ENCODE assay signal across 18 cellular contexts in the genomic region with DNA sequence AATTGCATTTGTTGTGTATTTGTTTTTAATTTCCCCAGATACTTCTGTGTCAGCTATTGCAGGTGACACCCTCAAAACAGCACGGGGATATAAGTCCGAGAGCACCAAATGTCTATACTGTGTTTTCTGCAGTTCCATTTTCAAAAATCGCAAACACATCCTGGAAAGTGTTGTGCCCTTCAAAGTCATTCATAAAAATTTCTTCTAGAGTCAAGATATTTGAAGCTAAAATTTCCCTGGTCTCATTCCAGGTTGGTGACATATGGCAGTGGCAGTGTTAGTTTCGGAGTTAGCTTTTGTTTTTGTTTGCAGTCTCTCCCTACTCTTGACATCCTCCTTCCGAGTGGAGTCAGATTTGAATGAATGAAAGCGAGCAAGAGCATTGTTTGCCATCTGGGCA. TPM values are rescaled to one million over a fixed set of nuclear protein-coding genes. Genes with fewer than 3 reads are reported as not detected.
DNase-seq lines count a peak whose midpoint lies in the region; ATAC-seq and TF ChIP-seq lines count a peak whose summit lies in the region.
"Had no signal": no experiment of that assay in that cellular context is flagged by ENCODE, and none has a peak within 500 bp of the region (broad histone marks: within the 10 kb centered on the region; RNA-seq: fewer than 3 reads in every experiment).

No MANE protein-coding gene starts in this region.

- peaks cover 31% of the 10 kb centered on the region for H3K4me1 ChIP-seq in CD8-positive, alpha-beta memory T cell (ENCODE audit: insufficient read depth, low read length)
- H3K4me1 ChIP-seq in gastroesophageal sphincter, result peaks cover 3 to 64% (median 5%) of the 10 kb centered on the region in 3 donors

- 74 to 83% methylated on average over 5 to 6 of the region's 6 CpGs for WGBS in gastroesophageal sphincter (ENCODE audit: low coverage in 1 of 2), 2 donors

- H3K27ac ChIP-seq in C4-2B (peak overlapping the region; percentile 45; the same call in 1 of the 2 replicates), gastroesophageal sphincter (peak overlapping the region in 3 of 4 donors; percentile 20 to 89 (median 28))
- H3K27ac ChIP-seq in CD8-positive, alpha-beta memory T cell (ENCODE audit: low read depth, low read length), result no peak overlapping the region
- H3K27ac ChIP-seq: BLaER1, cardiac muscle cell, lower lobe of right lung had no signal

- ATAC-seq in gastroesophageal sphincter, result no peak
- ATAC-seq: activated CD8-positive, alpha-beta T cell treated with anti-CD3 and anti-CD28 coated beads for 36 hours; lower lobe of right lung; Right ventricle myocardium inferior had no signal

- H3K36me3 ChIP-seq in CD8-positive, alpha-beta memory T cell (ENCODE audit: insufficient read depth, low read length), result no peaks in the 10 kb centered on the region
- H3K36me3 ChIP-seq in gastroesophageal sphincter, result no peaks in the 10 kb centered on the region
- H3K36me3 ChIP-seq: BLaER1, cardiac muscle cell, lower lobe of right lung had no signal

- TF ChIP-seq CTCF in C4-2B (conservative IDR thresholded peaks at IDR 0.05), result no peak
- TF ChIP-seq CTCF in gastroesophageal sphincter (IDR thresholded peaks at IDR 0.05), result no peak

- H3K4me3 ChIP-seq in CD8-positive, alpha-beta memory T cell (ENCODE audit: low read length), result no peak overlapping the region
- no peak overlapping the region for H3K4me3 ChIP-seq in gastroesophageal sphincter
- H3K4me3 ChIP-seq: BLaER1, cardiac muscle cell, lower lobe of right lung, skin epidermis had no signal

- no peaks in the 10 kb centered on the region for H3K9me3 ChIP-seq in CD8-positive, alpha-beta memory T cell (ENCODE audit: low read length)
- no peaks in the 10 kb centered on the region for H3K9me3 ChIP-seq in gastroesophageal sphincter
- H3K9me3 ChIP-seq: BLaER1, lower lobe of right lung had no signal

- peaks cover 44 to 65% (median 59%) of the 10 kb centered on the region in 3 donors for H3K4me1 Mint-ChIP-seq in CD8-positive, alpha-beta memory T cell

- H3K9me3 Mint-ChIP-seq in CD8-positive, alpha-beta memory T cell, result no peaks in the 10 kb centered on the region
- H3K9me3 Mint-ChIP-seq: activated B cell treated with CpG ODN at 0.5 μM for 24 hours; activated CD8-positive, alpha-beta T cell treated with anti-CD3 and anti-CD28 coated beads for 36 hours; T-helper 1 cell treated with Interleukin-12 subunit alpha and Interleukin-12 subunit beta and Interleukin-4 antibody, amounts not matched to agents 30 μg/mL and 1 μg/mL, for 36 hours had no signal

- H3K4me3 Mint-ChIP-seq in CD8-positive, alpha-beta memory T cell, result peak overlapping the region in 1 of 7 donors; percentile 85
- H3K4me3 Mint-ChIP-seq: activated B cell treated with CpG ODN at 0.5 μM for 24 hours; activated CD8-positive, alpha-beta T cell treated with anti-CD3 and anti-CD28 coated beads for 36 hours; T-helper 1 cell treated with Interleukin-12 subunit alpha and Interleukin-12 subunit beta and Interleukin-4 antibody, amounts not matched to agents 30 μg/mL and 1 μg/mL, for 36 hours had no signal

- peaks cover 0 to 23% (median 0%) of the 10 kb centered on the region in 3 donors for H3K36me3 Mint-ChIP-seq in CD8-positive, alpha-beta memory T cell

- POLR2A ChIA-PET in CD8-positive, alpha-beta memory T cell (lab: Charles Lee), result no interaction called here

- H3K27me3 ChIP-seq in CD8-positive, alpha-beta memory T cell (ENCODE audit: insufficient read depth, low read length, poor library complexity, severe bottlenecking), result no peaks in the 10 kb centered on the region
- no peaks in the 10 kb centered on the region for H3K27me3 ChIP-seq in gastroesophageal sphincter
- H3K27me3 ChIP-seq: BLaER1, cardiac muscle cell had no signal

- no peak for DNase-seq in CD8-positive, alpha-beta memory T cell
- DNase-seq in NCI-H2171 (lab: John Stamatoyannopoulos, UW) (peak; percentile 55), dermis blood vessel endothelial cell (no peak), AG08396 (ENCODE audit: low spot score) (no peak), AG08395 (ENCODE audit: low spot score) (no peak)
- DNase-seq: activated B cell treated with CpG ODN at 0.5 μM for 24 hours; lower lobe of right lung; NCI-H510A; stimulated activated CD4-positive, alpha-beta T cell treated with anti-CD3 and anti-CD28 coated beads, Interleukin-2, amount 100 ng/mL, for 48 hours had no signal

- no peak for TF ChIP-seq POLR2A in gastroesophageal sphincter (IDR thresholded peaks at IDR 0.05)

- H3K27ac Mint-ChIP-seq in CD8-positive, alpha-beta memory T cell, result peak overlapping the region in 5 of 8 donors; percentile 16 to 84 (median 56)
- H3K27ac Mint-ChIP-seq: activated B cell treated with CpG ODN at 0.5 μM for 24 hours; activated CD8-positive, alpha-beta T cell treated with anti-CD3 and anti-CD28 coated beads for 36 hours; progenitor cell of endocrine pancreas; T-helper 1 cell treated with Interleukin-12 subunit alpha and Interleukin-12 subunit beta and Interleukin-4 antibody, amounts not matched to agents 30 μg/mL and 1 μg/mL, for 36 hours had no signal

- no peaks in the 10 kb centered on the region for H3K27me3 Mint-ChIP-seq in CD8-positive, alpha-beta memory T cell
- H3K27me3 Mint-ChIP-seq: activated B cell treated with CpG ODN at 0.5 μM for 24 hours; activated CD8-positive, alpha-beta T cell treated with anti-CD3 and anti-CD28 coated beads for 36 hours; progenitor cell of endocrine pancreas had no signal

- no peak for TF ChIP-seq EP300 in gastroesophageal sphincter (IDR thresholded peaks at IDR 0.05)

- CTCF ChIA-PET in CD8-positive, alpha-beta memory T cell (lab: Charles Lee), result interaction anchor here (1.2 kb wide), 1 partner anchor 15 kb away, joined by 3 read pairs; no protein-coding TSS in a partner anchor

RNA-seq across cellular contexts. Expression of gene FSIP1, which starts 3.2 kb away (rescaled TPM):
- under 1 TPM; 0.38 to 0.63 TPM for total RNA-seq in CD8-positive, alpha-beta memory T cell
- polyA plus RNA-seq in CD8-positive, alpha-beta memory T cell, result 1.3 TPM
- 1 to 10 TPM in 3 of 4 donors, under 1 TPM in 1; 0.94 to 3.2 (median 2.0) TPM for total RNA-seq in gastroesophageal sphincter
- total RNA-seq in dermis blood vessel endothelial cell, result 0.37 and 0.85 TPM in 2 replicates
